1 cellular context compared by ENCODE assay signal in the genomic region with DNA sequence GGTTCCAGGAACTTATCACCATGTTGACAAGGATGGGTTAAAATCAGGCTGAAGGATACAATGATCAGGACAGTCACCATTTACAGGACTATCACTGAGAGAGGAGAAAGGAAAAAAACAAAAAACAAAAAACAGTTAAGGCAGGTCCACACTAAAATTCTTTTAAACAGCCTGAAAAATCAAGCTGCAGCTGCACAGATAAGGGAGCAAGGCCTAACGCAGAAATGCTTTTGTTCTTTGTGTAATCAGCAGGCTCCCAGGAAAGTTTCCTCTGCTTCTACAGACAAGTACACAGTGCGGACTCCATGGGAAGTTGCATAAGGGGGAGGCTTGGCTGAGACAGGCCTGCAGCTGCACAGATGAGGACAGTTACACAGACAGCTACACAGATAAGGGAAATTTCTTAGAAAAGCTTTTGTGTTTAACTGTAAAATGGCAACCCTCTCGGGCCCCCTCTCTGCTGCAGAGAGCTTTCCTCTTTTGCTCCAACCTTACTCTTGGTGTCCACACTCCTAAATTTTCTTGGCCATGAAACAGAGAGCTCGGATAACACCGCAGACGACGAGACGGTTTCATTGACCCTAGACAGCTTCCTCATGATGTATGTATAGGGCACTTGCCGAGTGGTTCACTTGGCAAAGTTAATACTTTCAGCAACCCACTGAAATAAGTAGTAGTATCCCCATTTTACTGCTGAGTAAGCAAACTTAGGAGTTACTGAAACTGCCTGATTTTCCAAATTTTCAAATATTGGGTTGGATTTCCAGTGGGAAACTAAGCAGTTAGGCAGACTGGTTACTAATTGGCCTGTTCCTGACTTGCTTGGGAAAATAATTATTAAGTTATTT.
TF ChIP-seq lines count a peak whose summit lies in the region.

No MANE protein-coding gene starts in this region.

TF ChIP-seq in HepG2, 621 proteins besides CTCF, POLR2A, EP300 and RAD21 (continued from another document and continues in another):
- TF ChIP-seq, protein P1, sequence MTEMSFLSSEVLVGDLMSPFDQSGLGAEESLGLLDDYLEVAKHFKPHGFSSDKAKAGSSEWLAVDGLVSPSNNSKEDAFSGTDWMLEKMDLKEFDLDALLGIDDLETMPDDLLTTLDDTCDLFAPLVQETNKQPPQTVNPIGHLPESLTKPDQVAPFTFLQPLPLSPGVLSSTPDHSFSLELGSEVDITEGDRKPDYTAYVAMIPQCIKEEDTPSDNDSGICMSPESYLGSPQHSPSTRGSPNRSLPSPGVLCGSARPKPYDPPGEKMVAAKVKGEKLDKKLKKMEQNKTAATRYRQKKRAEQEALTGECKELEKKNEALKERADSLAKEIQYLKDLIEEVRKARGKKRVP (CRISPR knock-in tag; IDR thresholded peaks at IDR 0.05): no peak
- TF ChIP-seq, protein P2, sequence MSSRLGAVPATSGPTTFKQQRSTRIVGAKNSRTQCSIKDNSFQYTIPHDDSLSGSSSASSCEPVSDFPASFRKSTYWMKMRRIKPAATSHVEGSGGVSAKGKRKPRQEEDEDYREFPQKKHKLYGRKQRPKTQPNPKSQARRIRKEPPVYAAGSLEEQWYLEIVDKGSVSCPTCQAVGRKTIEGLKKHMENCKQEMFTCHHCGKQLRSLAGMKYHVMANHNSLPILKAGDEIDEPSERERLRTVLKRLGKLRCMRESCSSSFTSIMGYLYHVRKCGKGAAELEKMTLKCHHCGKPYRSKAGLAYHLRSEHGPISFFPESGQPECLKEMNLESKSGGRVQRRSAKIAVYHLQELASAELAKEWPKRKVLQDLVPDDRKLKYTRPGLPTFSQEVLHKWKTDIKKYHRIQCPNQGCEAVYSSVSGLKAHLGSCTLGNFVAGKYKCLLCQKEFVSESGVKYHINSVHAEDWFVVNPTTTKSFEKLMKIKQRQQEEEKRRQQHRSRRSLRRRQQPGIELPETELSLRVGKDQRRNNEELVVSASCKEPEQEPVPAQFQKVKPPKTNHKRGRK (CRISPR knock-in tag; IDR thresholded peaks at IDR 0.05): no peak
- TF ChIP-seq ZNF766 (CRISPR knock-in tag; IDR thresholded peaks at IDR 0.05; ENCODE audit: borderline replicate concordance): no peak
- no peak for TF ChIP-seq POLR2AphosphoS2 (IDR thresholded peaks at IDR 0.05; ENCODE audit: low read depth, low read length)
- no peak for TF ChIP-seq POLR2G (IDR thresholded peaks at IDR 0.05; ENCODE audit: low read depth, low read length)
- TF ChIP-seq ZNF749 (CRISPR knock-in tag; IDR thresholded peaks at IDR 0.05; ENCODE audit: borderline replicate concordance): no peak
- no peak for TF ChIP-seq HES4 (CRISPR knock-in tag; IDR thresholded peaks at IDR 0.05; ENCODE audit: borderline replicate concordance)
- no peak for TF ChIP-seq ZNF276 (CRISPR knock-in tag; IDR thresholded peaks at IDR 0.05; ENCODE audit: low read depth)
- TF ChIP-seq, protein P3, sequence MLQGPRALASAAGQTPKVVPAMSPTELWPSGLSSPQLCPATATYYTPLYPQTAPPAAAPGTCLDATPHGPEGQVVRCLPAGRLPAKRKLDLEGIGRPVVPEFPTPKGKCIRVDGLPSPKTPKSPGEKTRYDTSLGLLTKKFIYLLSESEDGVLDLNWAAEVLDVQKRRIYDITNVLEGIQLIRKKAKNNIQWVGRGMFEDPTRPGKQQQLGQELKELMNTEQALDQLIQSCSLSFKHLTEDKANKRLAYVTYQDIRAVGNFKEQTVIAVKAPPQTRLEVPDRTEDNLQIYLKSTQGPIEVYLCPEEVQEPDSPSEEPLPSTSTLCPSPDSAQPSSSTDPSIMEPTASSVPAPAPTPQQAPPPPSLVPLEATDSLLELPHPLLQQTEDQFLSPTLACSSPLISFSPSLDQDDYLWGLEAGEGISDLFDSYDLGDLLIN (CRISPR knock-in tag; IDR thresholded peaks at IDR 0.05; ENCODE audit: borderline replicate concordance): no peak
- 0 out of 2 replicates have a peak, but pooled peaks have one; percentile 54 for TF ChIP-seq TOE1 (CRISPR knock-in tag; IDR thresholded peaks at IDR 0.05)
- TF ChIP-seq HNRNPUL1 (IDR thresholded peaks at IDR 0.05; ENCODE audit: low read depth, low read length): no peak
- TF ChIP-seq PBX3 (CRISPR knock-in tag; IDR thresholded peaks at IDR 0.05; ENCODE audit: borderline replicate concordance): no peak
- peak; percentile 88 for TF ChIP-seq GATAD2A (CRISPR knock-in tag; IDR thresholded peaks at IDR 0.05)
- TF ChIP-seq ZBED4 (CRISPR knock-in tag; IDR thresholded peaks at IDR 0.05; ENCODE audit: borderline replicate concordance): no peak
- TF ChIP-seq ZNF33B (CRISPR knock-in tag; IDR thresholded peaks at IDR 0.05): no peak
- TF ChIP-seq MEF2D (CRISPR knock-in tag; IDR thresholded peaks at IDR 0.05): no peak
- no peak for TF ChIP-seq ZNF724P (CRISPR knock-in tag; IDR thresholded peaks at IDR 0.05; ENCODE audit: borderline replicate concordance)
- TF ChIP-seq, protein P4, sequence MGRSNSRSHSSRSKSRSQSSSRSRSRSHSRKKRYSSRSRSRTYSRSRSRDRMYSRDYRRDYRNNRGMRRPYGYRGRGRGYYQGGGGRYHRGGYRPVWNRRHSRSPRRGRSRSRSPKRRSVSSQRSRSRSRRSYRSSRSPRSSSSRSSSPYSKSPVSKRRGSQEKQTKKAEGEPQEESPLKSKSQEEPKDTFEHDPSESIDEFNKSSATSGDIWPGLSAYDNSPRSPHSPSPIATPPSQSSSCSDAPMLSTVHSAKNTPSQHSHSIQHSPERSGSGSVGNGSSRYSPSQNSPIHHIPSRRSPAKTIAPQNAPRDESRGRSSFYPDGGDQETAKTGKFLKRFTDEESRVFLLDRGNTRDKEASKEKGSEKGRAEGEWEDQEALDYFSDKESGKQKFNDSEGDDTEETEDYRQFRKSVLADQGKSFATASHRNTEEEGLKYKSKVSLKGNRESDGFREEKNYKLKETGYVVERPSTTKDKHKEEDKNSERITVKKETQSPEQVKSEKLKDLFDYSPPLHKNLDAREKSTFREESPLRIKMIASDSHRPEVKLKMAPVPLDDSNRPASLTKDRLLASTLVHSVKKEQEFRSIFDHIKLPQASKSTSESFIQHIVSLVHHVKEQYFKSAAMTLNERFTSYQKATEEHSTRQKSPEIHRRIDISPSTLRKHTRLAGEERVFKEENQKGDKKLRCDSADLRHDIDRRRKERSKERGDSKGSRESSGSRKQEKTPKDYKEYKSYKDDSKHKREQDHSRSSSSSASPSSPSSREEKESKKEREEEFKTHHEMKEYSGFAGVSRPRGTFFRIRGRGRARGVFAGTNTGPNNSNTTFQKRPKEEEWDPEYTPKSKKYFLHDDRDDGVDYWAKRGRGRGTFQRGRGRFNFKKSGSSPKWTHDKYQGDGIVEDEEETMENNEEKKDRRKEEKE (IDR thresholded peaks at IDR 0.05): no peak
- no peak for TF ChIP-seq ZNF768 (CRISPR knock-in tag; IDR thresholded peaks at IDR 0.05)
- peak; percentile 98 to 99 for TF ChIP-seq MAFK (conservative IDR thresholded peaks at IDR 0.05 in 1 of 2, IDR thresholded peaks at IDR 0.05 in 1 of 2; ENCODE audit: low read length in 2 of 2)
- TF ChIP-seq, protein P5, sequence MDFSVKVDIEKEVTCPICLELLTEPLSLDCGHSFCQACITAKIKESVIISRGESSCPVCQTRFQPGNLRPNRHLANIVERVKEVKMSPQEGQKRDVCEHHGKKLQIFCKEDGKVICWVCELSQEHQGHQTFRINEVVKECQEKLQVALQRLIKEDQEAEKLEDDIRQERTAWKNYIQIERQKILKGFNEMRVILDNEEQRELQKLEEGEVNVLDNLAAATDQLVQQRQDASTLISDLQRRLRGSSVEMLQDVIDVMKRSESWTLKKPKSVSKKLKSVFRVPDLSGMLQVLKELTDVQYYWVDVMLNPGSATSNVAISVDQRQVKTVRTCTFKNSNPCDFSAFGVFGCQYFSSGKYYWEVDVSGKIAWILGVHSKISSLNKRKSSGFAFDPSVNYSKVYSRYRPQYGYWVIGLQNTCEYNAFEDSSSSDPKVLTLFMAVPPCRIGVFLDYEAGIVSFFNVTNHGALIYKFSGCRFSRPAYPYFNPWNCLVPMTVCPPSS (IDR thresholded peaks at IDR 0.05): no peak
- no peak for TF ChIP-seq ZNF776 (CRISPR knock-in tag; IDR thresholded peaks at IDR 0.05)
- no peak for TF ChIP-seq ZNF816 (CRISPR knock-in tag; IDR thresholded peaks at IDR 0.05; ENCODE audit: borderline replicate concordance)
- TF ChIP-seq, protein P6, sequence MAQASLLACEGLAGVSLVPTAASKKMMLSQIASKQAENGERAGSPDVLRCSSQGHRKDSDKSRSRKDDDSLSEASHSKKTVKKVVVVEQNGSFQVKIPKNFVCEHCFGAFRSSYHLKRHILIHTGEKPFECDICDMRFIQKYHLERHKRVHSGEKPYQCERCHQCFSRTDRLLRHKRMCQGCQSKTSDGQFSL (CRISPR knock-in tag; IDR thresholded peaks at IDR 0.05): no peak
- 0 out of 2 replicates have a peak, but pooled peaks have one; percentile 41 for TF ChIP-seq ZNF335 (CRISPR knock-in tag; IDR thresholded peaks at IDR 0.05)
- TF ChIP-seq SMARCE1 (IDR thresholded peaks at IDR 0.05; ENCODE audit: borderline replicate concordance): no peak
- TF ChIP-seq TGIF2 (CRISPR knock-in tag; IDR thresholded peaks at IDR 0.05): no peak
- TF ChIP-seq GFI1 (CRISPR knock-in tag; IDR thresholded peaks at IDR 0.05; ENCODE audit: borderline replicate concordance): no peak; the same call in 1 of the 2 replicates
- no peak for TF ChIP-seq AKAP8 (CRISPR knock-in tag; IDR thresholded peaks at IDR 0.05)
- TF ChIP-seq SP4 (CRISPR knock-in tag; IDR thresholded peaks at IDR 0.05): no peak
- no peak for TF ChIP-seq ZNF337 (CRISPR knock-in tag; IDR thresholded peaks at IDR 0.05; ENCODE audit: borderline replicate concordance, low read depth)
- TF ChIP-seq ZNF598 (CRISPR knock-in tag; IDR thresholded peaks at IDR 0.05; ENCODE audit: borderline replicate concordance): no peak
- no peak for TF ChIP-seq ZNF879 (CRISPR knock-in tag; IDR thresholded peaks at IDR 0.05)
- peak; percentile 67; the same call in 1 of the 2 replicates for TF ChIP-seq ELF3 (CRISPR knock-in tag; IDR thresholded peaks at IDR 0.05)
- TF ChIP-seq, protein P7, sequence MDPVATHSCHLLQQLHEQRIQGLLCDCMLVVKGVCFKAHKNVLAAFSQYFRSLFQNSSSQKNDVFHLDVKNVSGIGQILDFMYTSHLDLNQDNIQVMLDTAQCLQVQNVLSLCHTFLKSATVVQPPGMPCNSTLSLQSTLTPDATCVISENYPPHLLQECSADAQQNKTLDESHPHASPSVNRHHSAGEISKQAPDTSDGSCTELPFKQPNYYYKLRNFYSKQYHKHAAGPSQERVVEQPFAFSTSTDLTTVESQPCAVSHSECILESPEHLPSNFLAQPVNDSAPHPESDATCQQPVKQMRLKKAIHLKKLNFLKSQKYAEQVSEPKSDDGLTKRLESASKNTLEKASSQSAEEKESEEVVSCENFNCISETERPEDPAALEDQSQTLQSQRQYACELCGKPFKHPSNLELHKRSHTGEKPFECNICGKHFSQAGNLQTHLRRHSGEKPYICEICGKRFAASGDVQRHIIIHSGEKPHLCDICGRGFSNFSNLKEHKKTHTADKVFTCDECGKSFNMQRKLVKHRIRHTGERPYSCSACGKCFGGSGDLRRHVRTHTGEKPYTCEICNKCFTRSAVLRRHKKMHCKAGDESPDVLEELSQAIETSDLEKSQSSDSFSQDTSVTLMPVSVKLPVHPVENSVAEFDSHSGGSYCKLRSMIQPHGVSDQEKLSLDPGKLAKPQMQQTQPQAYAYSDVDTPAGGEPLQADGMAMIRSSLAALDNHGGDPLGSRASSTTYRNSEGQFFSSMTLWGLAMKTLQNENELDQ (CRISPR knock-in tag; IDR thresholded peaks at IDR 0.05; ENCODE audit: borderline replicate concordance): no peak
- no peak for TF ChIP-seq MTF1 (CRISPR knock-in tag; IDR thresholded peaks at IDR 0.05)
- no peak for TF ChIP-seq RFX1 (IDR thresholded peaks at IDR 0.05)
- TF ChIP-seq ZNF121 (CRISPR knock-in tag; IDR thresholded peaks at IDR 0.05): 0 out of 2 replicates have a peak, but pooled peaks have one; percentile 14
- no peak for TF ChIP-seq NFRKB (IDR thresholded peaks at IDR 0.05)
- no peak for TF ChIP-seq RBM39 (IDR thresholded peaks at IDR 0.05; ENCODE audit: low read depth, low read length, poor library complexity, severe bottlenecking)
